In genomic region chr2:237572021-237572741, GRCh38 we compare ENCODE assay signal across 8 cellular contexts. TPM values are rescaled to one million over a fixed set of nuclear protein-coding genes. Genes with fewer than 3 reads are reported as not detected.
DNase-seq lines count a peak whose midpoint lies in the region; ATAC-seq, FAIRE-seq and TF ChIP-seq lines count a peak whose summit lies in the region.

No MANE protein-coding gene starts in this region.

- 0 out of 4 replicates have a peak, but pooled peaks of 1 of the 2 experiments have one; percentile 30 for TF ChIP-seq POLR2A in HepG2 (IDR thresholded peaks at IDR 0.05; ENCODE audit: insufficient read depth in 1 of 2, low read depth in 2 of 2, low read length in 2 of 2)

- no peak overlapping the region for H3K27ac Mint-ChIP-seq in activated CD4-positive, alpha-beta T cell treated with anti-CD3 and anti-CD28 coated beads for 36 hours

- H3K4me1 ChIP-seq in A673 (ENCODE audit: insufficient read depth, low read length, poor library complexity, severe bottlenecking) (no peaks in the 10 kb centered on the region), HepG2 (ENCODE audit: insufficient read depth, low read length) (peaks cover 19% of the 10 kb centered on the region)

- TF ChIP-seq EP300 in HepG2 (IDR thresholded peaks at IDR 0.05; ENCODE audit: low read depth in 2 of 2, low read length in 2 of 2) (no peak), HepG2 (CRISPR knock-in tag; IDR thresholded peaks at IDR 0.05; ENCODE audit: borderline replicate concordance) (no peak)

- peak overlapping the region; percentile 30 for H3K4me2 ChIP-seq in HepG2 (ENCODE audit: low read depth, low read length)

- H3K27ac ChIP-seq in A673 (ENCODE audit: low read depth, low read length, poor library complexity, severe bottlenecking) (no peak overlapping the region), HepG2 (ENCODE audit: extremely low read length, insufficient read depth, low read length) (no peak overlapping the region)

- no peaks in the 10 kb centered on the region for H3K4me1 Mint-ChIP-seq in activated CD4-positive, alpha-beta T cell treated with anti-CD3 and anti-CD28 coated beads for 36 hours

- CTCF ChIA-PET in A673 (lab: Charles Lee) (interaction anchor here (0.5 to 2.0 kb wide), 22 partner anchors 9 to 587 kb away, joined by 3 to 62 read pairs (median 4); partner anchors contain the start of gene COPS8), HepG2 (lab: Yijun Ruan, JAX; ENCODE audit: low intra/inter-chr PET ratio, low total read pairs) (interaction anchor here (1.0 to 4.9 kb wide), 4 partner anchors 60 to 418 kb away, joined by 3 to 109 read pairs (median 17); no protein-coding TSS in a partner anchor)
- CTCF ChIA-PET in activated CD4-positive, alpha-beta T cell treated with anti-CD3 and anti-CD28 coated beads for 36 hours (lab: Charles Lee) = interaction anchor here (0.5 to 5.3 kb wide), 49 partner anchors 8 to 487 kb away, joined by 3 to 233 read pairs (median 5); partner anchors contain the start of gene COPS8

- POLR2A ChIA-PET in A673 (lab: Charles Lee; ENCODE audit: low non-redundant PET) = no interaction called here
- POLR2A ChIA-PET in activated CD4-positive, alpha-beta T cell treated with anti-CD3 and anti-CD28 coated beads for 36 hours (lab: Charles Lee) = interaction anchor here (0.6 to 1.1 kb wide), 2 partner anchors 9 to 59 kb away, joined by 3 read pairs; no protein-coding TSS in a partner anchor
- POLR2A ChIA-PET in HepG2 (lab: Yijun Ruan, JAX) = interaction anchor here (1.0 to 1.7 kb wide), 8 partner anchors 18 to 101 kb away, joined by 3 to 11 read pairs (median 4); partner anchors contain the start of gene RAB17

- H3K27me3 Mint-ChIP-seq in activated CD4-positive, alpha-beta T cell treated with anti-CD3 and anti-CD28 coated beads for 36 hours = no peaks in the 10 kb centered on the region

- H2AFZ ChIP-seq in HepG2 (ENCODE audit: low read length) = no peak overlapping the region

- H3K4me3 Mint-ChIP-seq in activated CD4-positive, alpha-beta T cell treated with anti-CD3 and anti-CD28 coated beads for 36 hours = no peak overlapping the region

- ATAC-seq in GM18511 (IDR thresholded peaks at IDR 0.05; ENCODE audit: unreplicated experiment) = peak; percentile 91
- peak; percentile 80 for ATAC-seq in HG03139 (IDR thresholded peaks at IDR 0.05; ENCODE audit: unreplicated experiment)
- ATAC-seq in activated CD4-positive, alpha-beta T cell treated with anti-CD3 and anti-CD28 coated beads for 36 hours = peak; percentile 99
- peak; percentile 91 for ATAC-seq in HepG2

- H3K36me3 ChIP-seq in A673 (ENCODE audit: insufficient read depth, low read length, poor library complexity, severe bottlenecking) (no peaks in the 10 kb centered on the region), HepG2 (replicated peaks in 1 of 2; ENCODE audit: control insufficient read depth in 1 of 2, insufficient read depth in 2 of 2, low read length in 2 of 2) (peaks cover 3 to 10% of the 10 kb centered on the region in 2 experiments; a peak in 4 of 5 replicates)

- peak; percentile 90 for FAIRE-seq in HepG2 (lab: Jason Lieb, UNC)

- H3K79me2 ChIP-seq in HepG2 (ENCODE audit: insufficient read depth, low read length) = no peaks in the 10 kb centered on the region

- no peak overlapping the region for H3K9ac ChIP-seq in HepG2 (ENCODE audit: insufficient read depth, low read depth, low read length)

- DNase-seq in A673 (ENCODE audit: low spot score) (peak; percentile 92), NCI-H446 (lab: John Stamatoyannopoulos, UW) (peak; percentile 54 to 87), choroid plexus epithelial cell (ENCODE audit: low read depth) (peak; percentile 96), HepG2 (ENCODE audit: low spot score) (peak; percentile 84)
- DNase-seq in activated CD4-positive, alpha-beta T cell treated with anti-CD3 and anti-CD28 coated beads for 36 hours = peak; percentile 95
- peak; percentile 92 to 96 for DNase-seq in stimulated activated CD4-positive, alpha-beta T cell treated with anti-CD3 and anti-CD28 coated beads, Interleukin-2, amount 100 ng/mL, for 48 hours

- intact Hi-C loops in A673 (cut with micrococcal nuclease; ENCODE audit: unreplicated experiment) = loop anchor here (1.0 kb wide), 3 partner anchors 60 to 418 kb away; no protein-coding TSS in a partner anchor
- intact Hi-C loops in activated CD4-positive, alpha-beta T cell treated with anti-CD3 and anti-CD28 coated beads for 36 hours (cut with DNase I, micrococcal nuclease) = loop anchor here (1.0 to 10.0 kb wide), 5 partner anchors 60 to 450 kb away; no protein-coding TSS in a partner anchor
- intact Hi-C loops in HepG2 (cut with micrococcal nuclease; ENCODE audit: unreplicated experiment) = loop anchor here (1.0 to 2.0 kb wide), 5 partner anchors 60 to 418 kb away; no protein-coding TSS in a partner anchor

- TF ChIP-seq RAD21 in HepG2 (CRISPR knock-in tag; IDR thresholded peaks at IDR 0.05) = peak; percentile 100

- H3K36me3 Mint-ChIP-seq in activated CD4-positive, alpha-beta T cell treated with anti-CD3 and anti-CD28 coated beads for 36 hours (ENCODE audit: low read depth) = no peaks in the 10 kb centered on the region

- BruUV-seq in A673 (replicated peaks; lab: Mats Ljungman, UMichigan) = no TSS peak
- no TSS peak for BruUV-seq in HepG2 (replicated peaks; lab: Mats Ljungman, UMichigan)

- TF ChIP-seq CTCF in A673 (conservative IDR thresholded peaks at IDR 0.05; ENCODE audit: low read depth, low read length) (peak; percentile 99), choroid plexus epithelial cell (conservative IDR thresholded peaks at IDR 0.05; ENCODE audit: low read depth, low read length) (peak; percentile 95), HepG2 (CRISPR knock-in tag; IDR thresholded peaks at IDR 0.05) (peak; percentile 100)

- H3K9me3 ChIP-seq in A673 (ENCODE audit: low read depth, low read length, poor library complexity, severe bottlenecking) (no peaks in the 10 kb centered on the region), HepG2 (ENCODE audit: low read length) (no peaks in the 10 kb centered on the region)

- H3K4me3 ChIP-seq in A673 (ENCODE audit: low read depth, low read length, poor library complexity, severe bottlenecking) (no peak overlapping the region), choroid plexus epithelial cell (ENCODE audit: low read depth, low read length) (peak overlapping the region; percentile 35), HepG2 (replicated peaks in 1 of 3; ENCODE audit: insufficient read depth in 1 of 3, low read depth in 2 of 3, low read length in 3 of 3) (no peak overlapping the region; a peak in 1 of 6 replicates)

- in situ Hi-C loops in HepG2 (cut with HindIII; ENCODE audit: extremely low pct_ligation_motif_present, low pct_unique_long_range_greater_than_20kb) = loop anchor here (5.0 kb wide), 2 partner anchors 60 to 415 kb away; no protein-coding TSS in a partner anchor

- WGBS in HepG2 (ENCODE audit: low lambda C conversion rate) = 18% methylated on average over 22 of the region's 24 CpGs

- H3K27me3 ChIP-seq in A673 (replicated peaks; ENCODE audit: insufficient read depth, low read depth, low read length, poor library complexity) (no peaks in the 10 kb centered on the region), HepG2 (ENCODE audit: control insufficient read depth in 1 of 2, insufficient read depth in 2 of 2, low read length in 2 of 2) (peaks cover 0 to 13% of the 10 kb centered on the region in 2 experiments; a peak in 3 of 5 replicates)

- H3K9me3 Mint-ChIP-seq in activated CD4-positive, alpha-beta T cell treated with anti-CD3 and anti-CD28 coated beads for 36 hours (ENCODE audit: low read depth) = no peaks in the 10 kb centered on the region

- no peaks in the 10 kb centered on the region for H4K20me1 ChIP-seq in HepG2 (ENCODE audit: insufficient read depth, low read length)

RNA-seq across cellular contexts. Expression of gene PRLH, which starts 5.8 kb away (rescaled TPM):
- total RNA-seq in A673 (2021) (not detected in 2 replicates), HepG2 (2016; rRNA removed; fragmentation: Illumina TruSeq; extraction: Trizol) (not detected in 2 replicates)
- not detected for total RNA-seq in activated CD4-positive, alpha-beta T cell treated with anti-CD3 and anti-CD28 coated beads for 36 hours
- not detected in 2 replicates for total RNA-seq in HepG2 (2016; cell fraction: cytosol; rRNA removed; fragmentation: Illumina TruSeq; extraction: Trizol; ENCODE audit: low read depth)
- total RNA-seq in HepG2 (2016; cell fraction: insoluble cytoplasmic fraction; rRNA removed; fragmentation: Illumina TruSeq; extraction: Trizol) = not detected in 2 replicates
- total RNA-seq in HepG2 (2016; cell fraction: membrane; rRNA removed; fragmentation: Illumina TruSeq; extraction: Trizol) = not detected in 2 replicates
- not detected in 2 replicates for total RNA-seq in HepG2 (2016; cell fraction: nucleus; rRNA removed; fragmentation: Illumina TruSeq; extraction: Trizol)
- not detected in 2 replicates for polyA plus RNA-seq in HepG2 (2011; rRNA removed)
- not detected in 2 replicates for polyA plus RNA-seq in HepG2 (2011; cell fraction: cytosol; rRNA removed)
- not detected in 2 replicates for polyA plus RNA-seq in HepG2 (2011; cell fraction: nucleus; rRNA removed)
- polyA plus RNA-seq in HepG2 (2012) = not detected in 2 replicates
- polyA plus RNA-seq in HepG2 (2016; cell fraction: cytosol; fragmentation: Illumina TruSeq; extraction: Trizol; ENCODE audit: low read depth) = not detected in 2 replicates
- not detected in 2 replicates for polyA plus RNA-seq in HepG2 (2016; cell fraction: insoluble cytoplasmic fraction; fragmentation: Illumina TruSeq; extraction: Trizol; ENCODE audit: low read depth)
- polyA plus RNA-seq in HepG2 (2016; cell fraction: membrane; fragmentation: Illumina TruSeq; extraction: Trizol; ENCODE audit: low read depth) = not detected in 2 replicates
- polyA plus RNA-seq in HepG2 (2016; cell fraction: nucleus; fragmentation: Illumina TruSeq; extraction: Trizol; ENCODE audit: insufficient read depth, low read depth) = not detected in 2 replicates
- not detected in 2 replicates for polyA minus RNA-seq in HepG2 (2011; rRNA and poly(A)+ RNA removed; ENCODE audit: low replicate concordance)
- not detected in 2 replicates for polyA minus RNA-seq in HepG2 (2011; cell fraction: cytosol; rRNA and poly(A)+ RNA removed)
- not detected in 2 replicates for polyA minus RNA-seq in HepG2 (2011; cell fraction: nucleus; rRNA and poly(A)+ RNA removed)

RNA-seq across cellular contexts. Expression of gene RAB17, which starts 18.4 kb away (rescaled TPM):
- total RNA-seq in A673 (2021) (0.62 TPM in 1 of 2 replicates, not detected in the other), HepG2 (2016; rRNA removed; fragmentation: Illumina TruSeq; extraction: Trizol) (68.0 and 70.0 TPM in 2 replicates)
- under 1 TPM; 0.18 to 0.30 TPM for total RNA-seq in activated CD4-positive, alpha-beta T cell treated with anti-CD3 and anti-CD28 coated beads for 36 hours
- total RNA-seq in HepG2 (2016; cell fraction: cytosol; rRNA removed; fragmentation: Illumina TruSeq; extraction: Trizol; ENCODE audit: low read depth) = 21.0 and 21.9 TPM in 2 replicates
- 67.8 and 73.3 TPM in 2 replicates for total RNA-seq in HepG2 (2016; cell fraction: insoluble cytoplasmic fraction; rRNA removed; fragmentation: Illumina TruSeq; extraction: Trizol)
- 42.7 and 50.7 TPM in 2 replicates for total RNA-seq in HepG2 (2016; cell fraction: membrane; rRNA removed; fragmentation: Illumina TruSeq; extraction: Trizol)
- 51.2 and 64.7 TPM in 2 replicates for total RNA-seq in HepG2 (2016; cell fraction: nucleus; rRNA removed; fragmentation: Illumina TruSeq; extraction: Trizol)
- 124 and 141 TPM in 2 replicates for polyA plus RNA-seq in HepG2 (2011; rRNA removed)
- 66.2 and 82.5 TPM in 2 replicates for polyA plus RNA-seq in HepG2 (2011; cell fraction: cytosol; rRNA removed)
- 477 and 514 TPM in 2 replicates for polyA plus RNA-seq in HepG2 (2011; cell fraction: nucleus; rRNA removed)
- 189 and 204 TPM in 2 replicates for polyA plus RNA-seq in HepG2 (2012)
- 14.6 and 16.8 TPM in 2 replicates for polyA plus RNA-seq in HepG2 (2016; cell fraction: cytosol; fragmentation: Illumina TruSeq; extraction: Trizol; ENCODE audit: low read depth)
- polyA plus RNA-seq in HepG2 (2016; cell fraction: insoluble cytoplasmic fraction; fragmentation: Illumina TruSeq; extraction: Trizol; ENCODE audit: low read depth) = 53.0 and 54.7 TPM in 2 replicates
- polyA plus RNA-seq in HepG2 (2016; cell fraction: membrane; fragmentation: Illumina TruSeq; extraction: Trizol; ENCODE audit: low read depth) = 27.1 and 29.9 TPM in 2 replicates
- 145 and 160 TPM in 2 replicates for polyA plus RNA-seq in HepG2 (2016; cell fraction: nucleus; fragmentation: Illumina TruSeq; extraction: Trizol; ENCODE audit: insufficient read depth, low read depth)
- polyA minus RNA-seq in HepG2 (2011; rRNA and poly(A)+ RNA removed; ENCODE audit: low replicate concordance) = 4.6 and 63.9 TPM in 2 replicates
- 23.6 and 25.7 TPM in 2 replicates for polyA minus RNA-seq in HepG2 (2011; cell fraction: cytosol; rRNA and poly(A)+ RNA removed)
- 126 and 135 TPM in 2 replicates for polyA minus RNA-seq in HepG2 (2011; cell fraction: nucleus; rRNA and poly(A)+ RNA removed)

RNA-seq across cellular contexts. Expression of gene LRRFIP1, which starts 55.2 kb away (rescaled TPM):
- total RNA-seq in A673 (2021) (69.3 and 71.8 TPM in 2 replicates), HepG2 (2016; rRNA removed; fragmentation: Illumina TruSeq; extraction: Trizol) (15.9 and 22.0 TPM in 2 replicates)
- total RNA-seq in activated CD4-positive, alpha-beta T cell treated with anti-CD3 and anti-CD28 coated beads for 36 hours = 100 to 1,000 TPM; 234 to 235 TPM
- total RNA-seq in HepG2 (2016; cell fraction: cytosol; rRNA removed; fragmentation: Illumina TruSeq; extraction: Trizol; ENCODE audit: low read depth) = 11.0 and 11.2 TPM in 2 replicates
- 15.6 and 24.6 TPM in 2 replicates for total RNA-seq in HepG2 (2016; cell fraction: insoluble cytoplasmic fraction; rRNA removed; fragmentation: Illumina TruSeq; extraction: Trizol)
- total RNA-seq in HepG2 (2016; cell fraction: membrane; rRNA removed; fragmentation: Illumina TruSeq; extraction: Trizol) = 18.1 and 18.4 TPM in 2 replicates
- 31.0 and 33.7 TPM in 2 replicates for total RNA-seq in HepG2 (2016; cell fraction: nucleus; rRNA removed; fragmentation: Illumina TruSeq; extraction: Trizol)
- polyA plus RNA-seq in HepG2 (2011; rRNA removed) = 31.2 and 40.5 TPM in 2 replicates
- 19.8 and 25.0 TPM in 2 replicates for polyA plus RNA-seq in HepG2 (2011; cell fraction: cytosol; rRNA removed)
- 43.1 TPM in 2 replicates for polyA plus RNA-seq in HepG2 (2011; cell fraction: nucleus; rRNA removed)
- polyA plus RNA-seq in HepG2 (2012) = 48.6 and 68.2 TPM in 2 replicates
- polyA plus RNA-seq in HepG2 (2016; cell fraction: cytosol; fragmentation: Illumina TruSeq; extraction: Trizol; ENCODE audit: low read depth) = 5.6 and 6.5 TPM in 2 replicates
- 43.3 and 43.5 TPM in 2 replicates for polyA plus RNA-seq in HepG2 (2016; cell fraction: insoluble cytoplasmic fraction; fragmentation: Illumina TruSeq; extraction: Trizol; ENCODE audit: low read depth)
- 10.6 and 13.6 TPM in 2 replicates for polyA plus RNA-seq in HepG2 (2016; cell fraction: membrane; fragmentation: Illumina TruSeq; extraction: Trizol; ENCODE audit: low read depth)
- polyA plus RNA-seq in HepG2 (2016; cell fraction: nucleus; fragmentation: Illumina TruSeq; extraction: Trizol; ENCODE audit: insufficient read depth, low read depth) = 55.6 and 61.1 TPM in 2 replicates
- 26.4 and 35.1 TPM in 2 replicates for polyA minus RNA-seq in HepG2 (2011; rRNA and poly(A)+ RNA removed; ENCODE audit: low replicate concordance)
- 26.2 and 26.7 TPM in 2 replicates for polyA minus RNA-seq in HepG2 (2011; cell fraction: cytosol; rRNA and poly(A)+ RNA removed)
- polyA minus RNA-seq in HepG2 (2011; cell fraction: nucleus; rRNA and poly(A)+ RNA removed) = 97.5 and 100 TPM in 2 replicates

Comparison
In these comparisons a context has a peak if more than half of its experiments do, and no peak if none do; other contexts are left out.
1. RNA of gene RAB17, which starts 18.4 kb away (total RNA-seq): 21.0 to 73.3 TPM in HepG2; 0.62 TPM in A673 and 0.18 to 0.30 TPM in activated CD4-positive, alpha-beta T cell treated with anti-CD3 and anti-CD28 coated beads for 36 hours; every median in the first group is over 10 times any median in the second.
2. Peak in every context shown above with its lines, with median percentiles within 50 percentile points of each other: DNase-seq, CTCF ChIP-seq and ATAC-seq.